ENCODE assay signal across 21 cellular contexts in genomic region chr7:42162560-42163325, GRCh38.
"Had no signal": no experiment of that assay in that cellular context is flagged by ENCODE, and none has a peak within 500 bp of the region (broad histone marks: within the 10 kb centered on the region; RNA-seq: fewer than 3 reads in every experiment).

No MANE protein-coding gene starts in this region.

- H3K27ac Mint-ChIP-seq: activated naive CD8-positive, alpha-beta T cell; endodermal cell; stimulated activated naive CD8-positive, alpha-beta T cell treated with anti-CD3 and anti-CD28 coated beads, Interleukin-15, amount 100 ng/mL, for 72 hours had no signal

- H3K36me3 ChIP-seq: prostate gland, right atrium auricular region had no signal

- H3K27me3 ChIP-seq: dorsolateral prefrontal cortex, right atrium auricular region had no signal

- H3K9me3 ChIP-seq: prostate gland, right atrium auricular region had no signal

- H3K27me3 Mint-ChIP-seq: activated naive CD8-positive, alpha-beta T cell; stimulated activated naive CD8-positive, alpha-beta T cell treated with anti-CD3 and anti-CD28 coated beads, Interleukin-15, amount 100 ng/mL, for 72 hours had no signal

- ATAC-seq: activated CD4-positive, CD25-positive, alpha-beta regulatory T cell treated with anti-CD3 and anti-CD28 coated beads, Interleukin-2, amount 50 U/mL, for 24 hours; left lobe of liver; stimulated activated naive CD8-positive, alpha-beta T cell treated with anti-CD3 and anti-CD28 coated beads, Interleukin-15, amount 100 ng/mL, for 72 hours had no signal

- H3K4me3 ChIP-seq: dorsolateral prefrontal cortex, lung, prostate gland, right atrium auricular region, skin epidermis had no signal

- H3K9me3 Mint-ChIP-seq: endodermal cell; nephron; stimulated activated naive CD8-positive, alpha-beta T cell treated with anti-CD3 and anti-CD28 coated beads, Interleukin-15, amount 100 ng/mL, for 72 hours had no signal

- H3K36me3 Mint-ChIP-seq: activated naive CD8-positive, alpha-beta T cell had no signal

- H3K4me1 ChIP-seq: prostate gland, right atrium auricular region had no signal

- DNase-seq: activated CD4-positive, alpha-beta T cell treated with anti-CD3 and anti-CD28 coated beads, Interleukin-2, amount 50 U/mL, for 1 hour; activated gamma-delta T cell treated with Interleukin-2 at 50 U/mL for 16 hours; amniotic stem cell; dorsolateral prefrontal cortex; endodermal cell; foreskin melanocyte; glutamatergic neuron; hypothalamus; midbrain; stimulated activated CD4-positive, alpha-beta T cell treated with anti-CD3 and anti-CD28 coated beads, Interleukin-15, amount 100 ng/mL, for 24 hours; stimulated activated CD4-positive, alpha-beta T cell treated with anti-CD3 and anti-CD28 coated beads, Interleukin-2, amount 100 ng/mL, for 48 hours; stimulated activated naive CD8-positive, alpha-beta T cell treated with anti-CD3 and anti-CD28 coated beads, Interleukin-15, amount 100 ng/mL, for 72 hours; T1000 had no signal

- H3K4me3 Mint-ChIP-seq: activated naive CD8-positive, alpha-beta T cell; endodermal cell; nephron; stimulated activated naive CD8-positive, alpha-beta T cell treated with anti-CD3 and anti-CD28 coated beads, Interleukin-15, amount 100 ng/mL, for 72 hours had no signal

- H3K4me1 Mint-ChIP-seq: stimulated activated naive CD8-positive, alpha-beta T cell treated with anti-CD3 and anti-CD28 coated beads, Interleukin-15, amount 100 ng/mL, for 72 hours had no signal

- H3K27ac ChIP-seq: dorsolateral prefrontal cortex, prostate gland, right atrium auricular region had no signal
